Comparison of ENCODE assay signal across 28 cellular contexts in genomic region chr12:67045650-67046049, GRCh38.
"Had no signal": no experiment of that assay in that cellular context is flagged by ENCODE, and none has a peak within 500 bp of the region (broad histone marks: within the 10 kb centered on the region; RNA-seq: fewer than 3 reads in every experiment).

No MANE protein-coding gene starts in this region.

- H3K9me3 Mint-ChIP-seq: activated naive CD4-positive, alpha-beta T cell treated with anti-CD3 and anti-CD28 coated beads for 36 hours; activated naive CD8-positive, alpha-beta T cell treated with anti-CD3 and anti-CD28 coated beads for 36 hours; effector memory CD8-positive, alpha-beta T cell; natural killer cell treated with Interleukin-12 subunit alpha and Interleukin-12 subunit beta and Interleukin-15 and Interleukin-18, amount 100 ng/mL, for 72 hours; stimulated activated naive CD8-positive, alpha-beta T cell treated with anti-CD3 and anti-CD28 coated beads, Interleukin-15, Interleukin-2, amounts not matched to agents 100 ng/mL and 50 ng/mL, for 24 hours; T-helper 2 cell treated with Interferon-gamma antibody and Interleukin-4, amounts not matched to agents 5 μg/mL and 100 μg/mL, for 36 hours; type B pancreatic cell had no signal

- H3K4me3 ChIP-seq: lower lobe of right lung, mucosa of descending colon, skin epidermis, thoracic aorta, vagina had no signal

- H3K36me3 Mint-ChIP-seq: activated naive CD8-positive, alpha-beta T cell treated with anti-CD3 and anti-CD28 coated beads for 36 hours; natural killer cell treated with Interleukin-12 subunit alpha and Interleukin-12 subunit beta and Interleukin-15 and Interleukin-18, amount 100 ng/mL, for 72 hours; type B pancreatic cell had no signal

- H3K36me3 ChIP-seq: lower lobe of right lung, neutrophil, thoracic aorta, vagina had no signal

- H3K27ac Mint-ChIP-seq: activated naive CD4-positive, alpha-beta T cell treated with anti-CD3 and anti-CD28 coated beads for 36 hours; activated naive CD8-positive, alpha-beta T cell treated with anti-CD3 and anti-CD28 coated beads for 36 hours; effector memory CD8-positive, alpha-beta T cell; natural killer cell treated with Interleukin-12 subunit alpha and Interleukin-12 subunit beta and Interleukin-15 and Interleukin-18, amount 100 ng/mL, for 72 hours; progenitor cell of endocrine pancreas; stimulated activated naive CD8-positive, alpha-beta T cell treated with anti-CD3 and anti-CD28 coated beads, Interleukin-15, Interleukin-2, amounts not matched to agents 100 ng/mL and 50 ng/mL, for 24 hours; T-helper 2 cell treated with Interferon-gamma antibody and Interleukin-4, amounts not matched to agents 5 μg/mL and 100 μg/mL, for 36 hours; type B pancreatic cell had no signal

- H3K4me3 Mint-ChIP-seq: activated naive CD4-positive, alpha-beta T cell treated with anti-CD3 and anti-CD28 coated beads for 36 hours; activated naive CD8-positive, alpha-beta T cell treated with anti-CD3 and anti-CD28 coated beads for 36 hours; effector memory CD8-positive, alpha-beta T cell; natural killer cell treated with Interleukin-12 subunit alpha and Interleukin-12 subunit beta and Interleukin-15 and Interleukin-18, amount 100 ng/mL, for 72 hours; stimulated activated naive CD8-positive, alpha-beta T cell treated with anti-CD3 and anti-CD28 coated beads, Interleukin-15, Interleukin-2, amounts not matched to agents 100 ng/mL and 50 ng/mL, for 24 hours; T-helper 2 cell treated with Interferon-gamma antibody and Interleukin-4, amounts not matched to agents 5 μg/mL and 100 μg/mL, for 36 hours; type B pancreatic cell had no signal

- H3K4me1 Mint-ChIP-seq: activated naive CD8-positive, alpha-beta T cell treated with anti-CD3 and anti-CD28 coated beads for 36 hours had no signal

- H3K9me3 ChIP-seq: lower lobe of right lung, mucosa of descending colon, neutrophil, thoracic aorta, vagina had no signal

- H3K27me3 Mint-ChIP-seq: activated naive CD8-positive, alpha-beta T cell treated with anti-CD3 and anti-CD28 coated beads for 36 hours; progenitor cell of endocrine pancreas; stimulated activated naive CD8-positive, alpha-beta T cell treated with anti-CD3 and anti-CD28 coated beads, Interleukin-15, Interleukin-2, amounts not matched to agents 100 ng/mL and 50 ng/mL, for 24 hours; type B pancreatic cell had no signal

- H3K4me1 ChIP-seq: lower lobe of right lung, vagina had no signal

- H3K27me3 ChIP-seq: vagina had no signal

- H3K27ac ChIP-seq: lower lobe of right lung, neutrophil, skin epidermis, thoracic aorta, vagina had no signal

- ATAC-seq: effector memory CD8-positive, alpha-beta T cell; left lobe of liver; lower lobe of right lung; mucosa of descending colon; sciatic nerve had no signal

- DNase-seq: activated CD4-positive, alpha-beta T cell treated with anti-CD3 and anti-CD28 coated beads for 4 hours; activated CD4-positive, alpha-beta T cell treated with anti-CD3 and anti-CD28 coated beads, Interleukin-2, amount 50 U/mL, for 4 hours; activated CD8-positive, alpha-beta memory T cell treated with anti-CD3 and anti-CD28 coated beads for 24 hours; activated effector memory CD4-positive, alpha-beta T cell treated with Interleukin-2 at 50 U/mL for 16 hours; activated naive CD4-positive, alpha-beta T cell treated with anti-CD3 and anti-CD28 coated beads for 36 hours; activated naive CD8-positive, alpha-beta T cell treated with anti-CD3 and anti-CD28 coated beads for 36 hours; caudate nucleus; cortex of kidney; effector memory CD8-positive, alpha-beta T cell; head of caudate nucleus; hippocampal formation; lower lobe of right lung; mesendoderm; mucosa of descending colon; stimulated activated CD4-positive, alpha-beta T cell treated with anti-CD3 and anti-CD28 coated beads, Interleukin-12 subunit alpha, Interleukin-12 subunit beta, amount 100 ng/mL, for 4 hours; stimulated activated CD4-positive, alpha-beta T cell treated with anti-CD3 and anti-CD28 coated beads, Interleukin-4, amount 100 ng/mL, for 1 hour; T-helper 1 cell had no signal
